Comparison of ENCODE assay signal across 19 cellular contexts in genomic region chr9:88710449-88710848, GRCh38.
"Had no signal": no experiment of that assay in that cellular context is flagged by ENCODE, and none has a peak within 500 bp of the region (broad histone marks: within the 10 kb centered on the region; RNA-seq: fewer than 3 reads in every experiment).

No MANE protein-coding gene starts in this region.

- H3K4me1 ChIP-seq: breast epithelium, foreskin keratinocyte, left ventricle myocardium inferior, tibial artery had no signal

- H3K27ac ChIP-seq: breast epithelium, coronary artery, foreskin keratinocyte, left ventricle myocardium inferior, tibial artery had no signal

- H3K36me3 ChIP-seq: breast epithelium, left ventricle myocardium inferior, tibial artery had no signal

- DNase-seq: activated B cell treated with CpG ODN at 0.5 μM for 24 hours; activated CD4-positive, alpha-beta T cell treated with anti-CD3 and anti-CD28 coated beads for 36 hours; activated CD4-positive, alpha-beta T cell treated with anti-CD3 and anti-CD28 coated beads, Interleukin-2, amount 50 U/mL, for 4 hours; activated CD8-positive, alpha-beta memory T cell treated with anti-CD3 and anti-CD28 coated beads for 24 hours; activated CD8-positive, alpha-beta memory T cell treated with anti-CD3 and anti-CD28 coated beads, Interleukin-2, amount 50 U/mL, for 4 hours; activated naive CD4-positive, alpha-beta T cell; activated T-cell treated with anti-CD3 and anti-CD28 coated beads, Interleukin-2, amount 50 U/mL, for 24 hours; immature natural killer cell; kidney glomerular epithelial cell; left ventricle myocardium inferior; naive thymus-derived CD8-positive, alpha-beta T cell; right cardiac atrium; stimulated activated CD4-positive, alpha-beta T cell treated with anti-CD3 and anti-CD28 coated beads, Interleukin-2, amount 100 ng/mL, for 24 hours; stimulated activated naive CD8-positive, alpha-beta T cell treated with anti-CD3 and anti-CD28 coated beads, Interleukin-15, amount 100 ng/mL, for 72 hours; T1000; tibial artery had no signal

- H3K4me3 ChIP-seq: breast epithelium, coronary artery, left ventricle myocardium inferior, tibial artery had no signal

- H3K27me3 ChIP-seq: breast epithelium, foreskin keratinocyte, tibial artery had no signal
